Comparison of ENCODE assay signal across 23 cellular contexts in the genomic region with DNA sequence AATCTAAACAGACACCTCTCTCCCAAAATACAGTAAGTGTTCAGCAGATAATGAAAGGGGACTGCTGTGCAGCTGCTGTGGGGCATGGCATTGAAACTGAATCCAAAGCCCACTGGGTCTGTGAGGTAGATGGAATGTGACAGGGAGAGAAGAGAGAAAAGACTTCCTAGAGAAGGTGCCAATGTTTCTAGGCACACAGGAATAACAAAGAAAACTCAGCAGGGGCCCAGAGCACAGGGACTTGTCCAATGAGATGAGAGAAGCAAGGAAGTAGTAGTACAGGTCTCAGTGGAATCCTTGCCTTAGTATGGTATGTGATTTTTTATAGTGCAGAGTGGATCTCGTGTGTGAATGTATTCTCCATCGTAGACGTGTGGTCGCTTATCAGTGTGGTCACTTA.
DNase-seq lines count a peak whose midpoint lies in the region; FAIRE-seq and TF ChIP-seq lines count a peak whose summit lies in the region.
"Had no signal": no experiment of that assay in that cellular context is flagged by ENCODE, and none has a peak within 500 bp of the region (broad histone marks: within the 10 kb centered on the region; RNA-seq: fewer than 3 reads in every experiment).

No MANE protein-coding gene starts in this region.

- WGBS in iPS DF 6.9 (ENCODE audit: insufficient coverage, insufficient read length), result no CpG with 5 or more reads among the region's 4 CpGs
- WGBS in neuronal stem cell (ENCODE audit: extremely low coverage in 2 of 2, insufficient read length in 2 of 2, insufficient replicate concordance in 1 of 2), 2 donors, result no CpG with 5 or more reads among the region's 4 CpGs

- no peak overlapping the region for H3K18ac ChIP-seq in neuronal stem cell (ENCODE audit: low read length)

- no peak for TF ChIP-seq POLR2A in H54 (IDR thresholded peaks at IDR 0.05; ENCODE audit: low read depth, low read length)

- H4K8ac ChIP-seq in neuronal stem cell (ENCODE audit: low read depth, low read length), result no peak overlapping the region

- H3K27me3 ChIP-seq in HUES48 (ENCODE audit: control insufficient read depth, insufficient read depth, low read length) (no peaks in the 10 kb centered on the region), iPS DF 6.9 (ENCODE audit: control insufficient read depth, insufficient read depth, low read length) (no peaks in the 10 kb centered on the region), neuronal stem cell (ENCODE audit: control insufficient read depth in 3 of 3, insufficient read depth in 3 of 3, low read depth in 1 of 3, low read length in 3 of 3) (no peaks in the 10 kb centered on the region)

- H3K4me2 ChIP-seq in neuronal stem cell (ENCODE audit: insufficient read depth, low read length, poor library complexity, severe bottlenecking), result no peak overlapping the region
- H3K4me2 ChIP-seq: KMS-11 had no signal

- no peak overlapping the region for H2BK120ac ChIP-seq in neuronal stem cell (ENCODE audit: low read depth, low read length)

- H4K91ac ChIP-seq in neuronal stem cell (ENCODE audit: low read depth, low read length, poor library complexity), result no peak overlapping the region

- no peak overlapping the region for H2BK12ac ChIP-seq in neuronal stem cell (ENCODE audit: low read length)

- H2AFZ ChIP-seq in neuronal stem cell (ENCODE audit: low read length), result no peak overlapping the region

- FAIRE-seq in HTR-8/SVneo (lab: Jason Lieb, UNC) (no peak), H54 (lab: Jason Lieb, UNC) (no peak)
- FAIRE-seq: GM12878 had no signal

- H3K9me3 ChIP-seq in HUES48 (ENCODE audit: control insufficient read depth, insufficient read depth, low read length) (no peaks in the 10 kb centered on the region; the same call in 1 of the 2 replicates), iPS DF 6.9 (ENCODE audit: control insufficient read depth, insufficient read depth, low read length) (no peaks in the 10 kb centered on the region), neuronal stem cell (replicated peaks in 1 of 2; ENCODE audit: control insufficient read depth in 2 of 2, insufficient read depth in 1 of 2, low read depth in 1 of 2, low read length in 2 of 2) (no peaks in the 10 kb centered on the region)

- H2AK5ac ChIP-seq in neuronal stem cell (ENCODE audit: low read depth, low read length), result no peak overlapping the region

- H3K9ac ChIP-seq in HUES48 (ENCODE audit: low read depth, low read length) (no peak overlapping the region), neuronal stem cell (ENCODE audit: low read depth, low read length, poor library complexity) (no peak overlapping the region)
- H3K9ac ChIP-seq: KMS-11 had no signal

- H3K4ac ChIP-seq in neuronal stem cell (ENCODE audit: low read length), result no peak overlapping the region

- H3K79me1 ChIP-seq in neuronal stem cell (ENCODE audit: low read depth, low read length), result no peaks in the 10 kb centered on the region

- no peak overlapping the region for H3K4me3 ChIP-seq in HUES48 (ENCODE audit: low read depth, low read length)
- H3K4me3 ChIP-seq in iPS DF 6.9 (ENCODE audit: low read length), result no peak overlapping the region
- H3K4me3 ChIP-seq in neuronal stem cell (ENCODE audit: low read length in 2 of 2), result no peak overlapping the region
- H3K4me3 ChIP-seq: GM12878 had no signal

- no peak overlapping the region for H3K14ac ChIP-seq in neuronal stem cell (ENCODE audit: low read length)

- H3K27ac ChIP-seq in HUES48 (ENCODE audit: low read depth, low read length) (peak overlapping the region; percentile 12), iPS DF 6.9 (ENCODE audit: low read length) (no peak overlapping the region), neuronal stem cell (replicated peaks; ENCODE audit: low read length) (no peak overlapping the region)
- H3K27ac ChIP-seq: KMS-11, RWPE1 had no signal

- H2BK5ac ChIP-seq in neuronal stem cell (ENCODE audit: low read length), result no peak overlapping the region

- H2BK15ac ChIP-seq in neuronal stem cell (ENCODE audit: low read length), result no peak overlapping the region

- no peak overlapping the region for H3K23ac ChIP-seq in neuronal stem cell (ENCODE audit: low read depth, low read length, poor library complexity)

- H3K4me1 ChIP-seq in HUES48 (ENCODE audit: control insufficient read depth, insufficient read depth, low read length) (peaks cover 54% of the 10 kb centered on the region), iPS DF 6.9 (ENCODE audit: control insufficient read depth, insufficient read depth, low read length) (peaks cover 1% of the 10 kb centered on the region; the same call in 1 of the 2 replicates), neuronal stem cell (ENCODE audit: control insufficient read depth in 2 of 2, insufficient read depth in 1 of 2, low read depth in 1 of 2, low read length in 2 of 2) (no peaks in the 10 kb centered on the region)

- peak; percentile 9 for DNase-seq in iPS DF 6.9 (ENCODE audit: low read depth, low spot score)
- peak; percentile 2 for DNase-seq in neuronal stem cell (ENCODE audit: low spot score)
- DNase-seq in HTR-8/SVneo (ENCODE audit: insufficient read length, low spot score), result no peak
- no peak for DNase-seq in stimulated activated CD4-positive, alpha-beta T cell treated with anti-CD3 and anti-CD28 coated beads, Interleukin-4, amount 100 ng/mL, for 24 hours
- DNase-seq in HCEC 1CT, result no peak
- DNase-seq in H54 (ENCODE audit: insufficient read length, low spot score), result no peak
- DNase-seq: CD4-positive, alpha-beta memory T cell; COR-L47; DMS53; GDM1; HFFc6; NCI-H1048; NCI-H1417; NCI-H1694; NCI-H2029 treated with DMSO at 0.1 percent for 48 hours; NCI-H2227 treated with DMSO at 0.1 percent for 48 hours; NCI-H510A; NCI-H69; SHP77 had no signal

- H3K36me3 ChIP-seq in HUES48 (ENCODE audit: control insufficient read depth, insufficient read depth, low read length) (no peaks in the 10 kb centered on the region), iPS DF 6.9 (ENCODE audit: control insufficient read depth, insufficient read depth, low read length) (no peaks in the 10 kb centered on the region), neuronal stem cell (replicated peaks in 1 of 2; ENCODE audit: control insufficient read depth in 2 of 2, insufficient read depth in 2 of 2, low read length in 2 of 2) (no peaks in the 10 kb centered on the region)

Comparison
In these comparisons a context has a peak if more than half of its experiments do, and no peak if none do; other contexts are left out.
1. DNase-seq: peak in iPS DF 6.9 (single experiment) and neuronal stem cell (single experiment); none in HTR-8/SVneo (single experiment), stimulated activated CD4-positive, alpha-beta T cell treated with anti-CD3 and anti-CD28 coated beads, Interleukin-4, amount 100 ng/mL, for 24 hours (single experiment), HCEC 1CT (single experiment) and H54 (single experiment).